Comparison of ENCODE assay signal across 14 cellular contexts in the genomic region with DNA sequence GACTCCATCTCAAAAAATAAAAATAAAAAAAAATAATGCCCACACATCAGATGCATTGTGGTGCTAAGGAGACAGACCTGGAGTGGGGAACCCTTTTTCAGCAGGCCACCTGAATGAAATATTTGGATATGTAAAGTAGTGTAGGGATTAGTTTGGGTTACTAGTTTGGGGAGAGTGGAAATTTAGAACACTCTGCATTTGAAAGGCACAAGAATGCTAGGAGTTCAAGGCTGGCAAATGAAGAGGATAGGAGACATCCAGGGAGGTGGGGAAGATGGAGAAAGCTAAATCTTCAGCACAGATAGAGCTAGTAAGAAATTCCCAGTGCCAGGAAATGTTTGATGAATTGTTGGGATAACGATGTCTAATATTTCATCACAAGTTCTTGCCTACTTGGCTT.
A peak's percentile ranks its signal among the peaks of the same experiment; 100 is the strongest.
DNase-seq lines count a peak whose midpoint lies in the region; ATAC-seq and TF ChIP-seq lines count a peak whose summit lies in the region.
"Had no signal": no experiment of that assay in that cellular context is flagged by ENCODE, and none has a peak within 500 bp of the region (broad histone marks: within the 10 kb centered on the region; RNA-seq: fewer than 3 reads in every experiment).

No MANE protein-coding gene starts in this region.

- no peaks in the 10 kb centered on the region for H3K27me3 Mint-ChIP-seq in GM23338 (ENCODE audit: insufficient read depth, low read depth, poor library complexity)
- H3K27me3 Mint-ChIP-seq: CD4-positive, CD25-positive, alpha-beta regulatory T cell had no signal

- H3K4me1 ChIP-seq in GM23338 (ENCODE audit: insufficient read depth) (peaks cover 18% of the 10 kb centered on the region), HUES64 (ENCODE audit: insufficient read depth, low read length) (peaks cover 15% of the 10 kb centered on the region)
- H3K4me1 ChIP-seq: BLaER1 had no signal

- H3K4me1 Mint-ChIP-seq in GM23338: peaks cover 10% of the 10 kb centered on the region
- H3K4me1 Mint-ChIP-seq: CD4-positive, CD25-positive, alpha-beta regulatory T cell had no signal

- no peaks in the 10 kb centered on the region for H3F3A ChIP-seq in GM23338 (replicated peaks; ENCODE audit: low read depth)

- no peaks in the 10 kb centered on the region for H4K20me1 ChIP-seq in GM23338 (replicated peaks; ENCODE audit: insufficient read depth)
- H4K20me1 ChIP-seq: BLaER1 had no signal

- no peak overlapping the region for H3K4me3 ChIP-seq in GM23338
- no peak overlapping the region for H3K4me3 ChIP-seq in HUES64 (ENCODE audit: low read length)
- H3K4me3 ChIP-seq: BLaER1, GM12878 had no signal

- H3K9me3 Mint-ChIP-seq in GM23338: peaks cover 12% of the 10 kb centered on the region

- peak; percentile 98 for ATAC-seq in GM23338
- ATAC-seq: GM12878 had no signal

- peak; percentile 79 for DNase-seq in GM23338 (ENCODE audit: low spot score)
- peak; percentile 75 for DNase-seq in iPS DF 19.7 (ENCODE audit: low read depth, low spot score)
- DNase-seq in iPS-NIHi7 (ENCODE audit: extremely low spot score): peak; percentile 48
- no peak for DNase-seq in NCI-H446 (lab: John Stamatoyannopoulos, UW)
- no peak for DNase-seq in AG08395 (ENCODE audit: low spot score)
- DNase-seq in C1 segment of cervical spinal cord (lab: John Stamatoyannopoulos, UW): no peak
- DNase-seq: AML-193; Calu3; CD4-positive, CD25-positive, alpha-beta regulatory T cell; DMS79 had no signal

- H3K27me3 ChIP-seq in GM23338 (ENCODE audit: insufficient read depth) (no peaks in the 10 kb centered on the region), HUES64 (ENCODE audit: insufficient read depth, low read length) (no peaks in the 10 kb centered on the region)
- H3K27me3 ChIP-seq: BLaER1 had no signal

- no peaks in the 10 kb centered on the region for H3K9me3 ChIP-seq in HUES64 (ENCODE audit: insufficient read depth, low read depth, low read length)
- H3K9me3 ChIP-seq: BLaER1 had no signal

- no peak for TF ChIP-seq CTCF in GM23338 (conservative IDR thresholded peaks at IDR 0.05; ENCODE audit: low read depth in 2 of 2)

- peak overlapping the region; percentile 86 for H3K27ac ChIP-seq in GM23338 (ENCODE audit: low read depth)
- H3K27ac ChIP-seq in HUES64 (ENCODE audit: low read depth, low read length): peak overlapping the region; percentile 15; the same call in 1 of the 2 replicates
- H3K27ac ChIP-seq: 22Rv1, BLaER1 had no signal

- no peak overlapping the region for H2AFZ ChIP-seq in GM23338

- peaks cover 10% of the 10 kb centered on the region for H3K36me3 Mint-ChIP-seq in GM23338 (ENCODE audit: low read depth)
- H3K36me3 Mint-ChIP-seq: CD4-positive, CD25-positive, alpha-beta regulatory T cell had no signal

- peak overlapping the region; percentile 67 for H3K4me2 ChIP-seq in GM23338
- H3K4me2 ChIP-seq: BLaER1 had no signal

- H3K9me2 ChIP-seq in GM23338 (ENCODE audit: insufficient read depth): no peaks in the 10 kb centered on the region

- no CpG with 5 or more reads among the region's 1 CpG for WGBS in HUES64

- no peaks in the 10 kb centered on the region for H3K79me2 ChIP-seq in GM23338 (replicated peaks; ENCODE audit: insufficient read depth)

- 0 out of 2 replicates have a peak overlapping the region, but pooled peaks have one; percentile 32 for H3K9ac ChIP-seq in HUES64 (ENCODE audit: low read depth, low read length)
- H3K9ac ChIP-seq: BLaER1 had no signal

- H3K27ac Mint-ChIP-seq in GM23338: peak overlapping the region; percentile 86
- H3K27ac Mint-ChIP-seq: CD4-positive, CD25-positive, alpha-beta regulatory T cell had no signal

- H3K36me3 ChIP-seq in GM23338 (ENCODE audit: insufficient read depth): peaks cover 8% of the 10 kb centered on the region; the same call in 1 of the 2 replicates
- H3K36me3 ChIP-seq in HUES64 (ENCODE audit: insufficient read depth, low read length): no peaks in the 10 kb centered on the region
- H3K36me3 ChIP-seq: BLaER1 had no signal

- H3K4me3 Mint-ChIP-seq in GM23338: peak overlapping the region; percentile 20; the same call in 1 of the 3 replicates
- H3K4me3 Mint-ChIP-seq: CD4-positive, CD25-positive, alpha-beta regulatory T cell had no signal

TF ChIP-seq in GM23338, 12 proteins besides CTCF, POLR2A, EP300 and RAD21 (continues in another document):
- TF ChIP-seq CREB1 (CRISPR knock-in tag; IDR thresholded peaks at IDR 0.05; ENCODE audit: low read depth) (no peak), JUNB (IDR thresholded peaks at IDR 0.05; ENCODE audit: unreplicated experiment) (no peak), NANOG (IDR thresholded peaks at IDR 0.05; ENCODE audit: borderline replicate concordance) (no peak), EZH2 (IDR thresholded peaks at IDR 0.05; ENCODE audit: low read depth, unreplicated experiment) (no peak), POLR2AphosphoS5 (IDR thresholded peaks at IDR 0.05; ENCODE audit: low read depth) (no peak), EZH2phosphoT487 (IDR thresholded peaks at IDR 0.05; ENCODE audit: unreplicated experiment) (no peak)
- TF ChIP-seq, protein P1, sequence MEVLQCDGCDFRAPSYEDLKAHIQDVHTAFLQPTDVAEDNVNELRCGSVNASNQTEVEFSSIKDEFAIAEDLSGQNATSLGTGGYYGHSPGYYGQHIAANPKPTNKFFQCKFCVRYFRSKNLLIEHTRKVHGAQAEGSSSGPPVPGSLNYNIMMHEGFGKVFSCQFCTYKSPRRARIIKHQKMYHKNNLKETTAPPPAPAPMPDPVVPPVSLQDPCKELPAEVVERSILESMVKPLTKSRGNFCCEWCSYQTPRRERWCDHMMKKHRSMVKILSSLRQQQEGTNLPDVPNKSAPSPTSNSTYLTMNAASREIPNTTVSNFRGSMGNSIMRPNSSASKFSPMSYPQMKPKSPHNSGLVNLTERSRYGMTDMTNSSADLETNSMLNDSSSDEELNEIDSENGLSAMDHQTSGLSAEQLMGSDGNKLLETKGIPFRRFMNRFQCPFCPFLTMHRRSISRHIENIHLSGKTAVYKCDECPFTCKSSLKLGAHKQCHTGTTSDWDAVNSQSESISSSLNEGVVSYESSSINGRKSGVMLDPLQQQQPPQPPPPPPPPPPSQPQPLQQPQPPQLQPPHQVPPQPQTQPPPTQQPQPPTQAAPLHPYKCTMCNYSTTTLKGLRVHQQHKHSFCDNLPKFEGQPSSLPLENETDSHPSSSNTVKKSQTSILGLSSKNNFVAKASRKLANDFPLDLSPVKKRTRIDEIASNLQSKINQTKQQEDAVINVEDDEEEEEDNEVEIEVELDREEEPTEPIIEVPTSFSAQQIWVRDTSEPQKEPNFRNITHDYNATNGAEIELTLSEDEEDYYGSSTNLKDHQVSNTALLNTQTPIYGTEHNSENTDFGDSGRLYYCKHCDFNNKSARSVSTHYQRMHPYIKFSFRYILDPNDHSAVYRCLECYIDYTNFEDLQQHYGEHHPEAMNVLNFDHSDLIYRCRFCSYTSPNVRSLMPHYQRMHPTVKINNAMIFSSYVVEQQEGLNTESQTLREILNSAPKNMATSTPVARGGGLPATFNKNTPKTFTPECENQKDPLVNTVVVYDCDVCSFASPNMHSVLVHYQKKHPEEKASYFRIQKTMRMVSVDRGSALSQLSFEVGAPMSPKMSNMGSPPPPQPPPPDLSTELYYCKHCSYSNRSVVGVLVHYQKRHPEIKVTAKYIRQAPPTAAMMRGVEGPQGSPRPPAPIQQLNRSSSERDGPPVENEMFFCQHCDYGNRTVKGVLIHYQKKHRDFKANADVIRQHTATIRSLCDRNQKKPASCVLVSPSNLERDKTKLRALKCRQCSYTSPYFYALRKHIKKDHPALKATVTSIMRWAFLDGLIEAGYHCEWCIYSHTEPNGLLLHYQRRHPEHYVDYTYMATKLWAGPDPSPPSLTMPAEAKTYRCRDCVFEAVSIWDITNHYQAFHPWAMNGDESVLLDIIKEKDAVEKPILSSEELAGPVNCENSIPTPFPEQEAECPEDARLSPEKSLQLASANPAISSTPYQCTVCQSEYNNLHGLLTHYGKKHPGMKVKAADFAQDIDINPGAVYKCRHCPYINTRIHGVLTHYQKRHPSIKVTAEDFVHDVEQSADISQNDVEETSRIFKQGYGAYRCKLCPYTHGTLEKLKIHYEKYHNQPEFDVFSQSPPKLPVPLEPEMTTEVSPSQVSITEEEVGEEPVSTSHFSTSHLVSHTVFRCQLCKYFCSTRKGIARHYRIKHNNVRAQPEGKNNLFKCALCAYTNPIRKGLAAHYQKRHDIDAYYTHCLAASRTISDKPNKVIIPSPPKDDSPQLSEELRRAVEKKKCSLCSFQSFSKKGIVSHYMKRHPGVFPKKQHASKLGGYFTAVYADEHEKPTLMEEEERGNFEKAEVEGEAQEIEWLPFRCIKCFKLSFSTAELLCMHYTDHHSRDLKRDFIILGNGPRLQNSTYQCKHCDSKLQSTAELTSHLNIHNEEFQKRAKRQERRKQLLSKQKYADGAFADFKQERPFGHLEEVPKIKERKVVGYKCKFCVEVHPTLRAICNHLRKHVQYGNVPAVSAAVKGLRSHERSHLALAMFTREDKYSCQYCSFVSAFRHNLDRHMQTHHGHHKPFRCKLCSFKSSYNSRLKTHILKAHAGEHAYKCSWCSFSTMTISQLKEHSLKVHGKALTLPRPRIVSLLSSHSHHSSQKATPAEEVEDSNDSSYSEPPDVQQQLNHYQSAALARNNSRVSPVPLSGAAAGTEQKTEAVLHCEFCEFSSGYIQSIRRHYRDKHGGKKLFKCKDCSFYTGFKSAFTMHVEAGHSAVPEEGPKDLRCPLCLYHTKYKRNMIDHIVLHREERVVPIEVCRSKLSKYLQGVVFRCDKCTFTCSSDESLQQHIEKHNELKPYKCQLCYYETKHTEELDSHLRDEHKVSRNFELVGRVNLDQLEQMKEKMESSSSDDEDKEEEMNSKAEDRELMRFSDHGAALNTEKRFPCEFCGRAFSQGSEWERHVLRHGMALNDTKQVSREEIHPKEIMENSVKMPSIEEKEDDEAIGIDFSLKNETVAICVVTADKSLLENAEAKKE (CRISPR knock-in tag; IDR thresholded peaks at IDR 0.05): peak; percentile 70; the same call in 1 of the 2 replicates

Comparison
In these comparisons a context has a peak if more than half of its experiments do, and no peak if none do; other contexts are left out.
1. DNase-seq: peak in GM23338 (single experiment), iPS DF 19.7 (single experiment) and iPS-NIHi7 (single experiment); none in NCI-H446 (0 of 2), AG08395 (single experiment) and C1 segment of cervical spinal cord (0 of 14).